Comparison of ENCODE assay signal across 8 cellular contexts in genomic region chr3:113606539-113607218, GRCh38.
DNase-seq lines count a peak whose midpoint lies in the region; ATAC-seq, FAIRE-seq and TF ChIP-seq lines count a peak whose summit lies in the region.

No MANE protein-coding gene starts in this region.

- no peak for TF ChIP-seq RAD21 in IMR-90 (IDR thresholded peaks at IDR 0.05; ENCODE audit: low read length)

- in situ Hi-C loops in IMR-90 (cut with MboI; ENCODE audit: low sequenced_read_pairs), result no loop called here

- no peaks in the 10 kb centered on the region for H3K36me3 ChIP-seq in IMR-90 (ENCODE audit: control insufficient read depth, insufficient read depth, low read length)

- TF ChIP-seq POLR2A in IMR-90 (IDR thresholded peaks at IDR 0.05; ENCODE audit: low read depth, low read length), result no peak

- peaks cover 3% of the 10 kb centered on the region; the same call in 1 of the 2 replicates for H3K4me1 ChIP-seq in IMR-90 (ENCODE audit: control insufficient read depth, insufficient read depth, low read length)
- H3K4me1 ChIP-seq in right cardiac atrium (ENCODE audit: control insufficient read depth, insufficient read depth, low read length), result no peaks in the 10 kb centered on the region

- no peak overlapping the region for H2BK15ac ChIP-seq in IMR-90 (ENCODE audit: low read depth, low read length)

- H4K8ac ChIP-seq in IMR-90 (ENCODE audit: low read depth in 2 of 2, low read length in 2 of 2), result no peak overlapping the region

- no peaks in the 10 kb centered on the region for H3K27me3 Mint-ChIP-seq in stimulated activated naive B cell treated with anti-CD40 and anti-IgM and Interleukin-4, amounts not matched to agents 10 μg/mL and 1 μg/mL and 100 μg/mL, for 72 hours

- H4K20me1 ChIP-seq in IMR-90 (ENCODE audit: insufficient read depth, low read length), result no peaks in the 10 kb centered on the region

- no peak overlapping the region for H3K4me3 ChIP-seq in IMR-90 (ENCODE audit: insufficient read depth, low read depth, low read length)
- H3K4me3 ChIP-seq in right cardiac atrium (ENCODE audit: low read length), result no peak overlapping the region

- H3K9me1 ChIP-seq in IMR-90 (ENCODE audit: insufficient read depth, low read length), result 0 out of 2 replicates have a peak, but pooled peaks cover 2% of the 10 kb centered on the region

- H3K4me3 Mint-ChIP-seq in stimulated activated naive B cell treated with anti-CD40 and anti-IgM and Interleukin-4, amounts not matched to agents 10 μg/mL and 1 μg/mL and 100 μg/mL, for 72 hours, result peak overlapping the region; percentile 56 to 61

- POLR2A ChIA-PET in GM10248 (lab: Yijun Ruan, JAX) (no interaction called here), IMR-90 (lab: Charles Lee; ENCODE audit: unreplicated experiment) (no interaction called here)

- dilution Hi-C loops in IMR-90 (cut with HindIII; ENCODE audit: low sequenced_read_pairs, unreplicated experiment), result no loop called here

- no peak for FAIRE-seq in RCC 7860 (lab: Jason Lieb, UNC)

- peak; percentile 99 for ATAC-seq in GM21529 (IDR thresholded peaks at IDR 0.05; ENCODE audit: unreplicated experiment)
- 0 out of 2 replicates have a peak, but pooled peaks have one; percentile 27 for ATAC-seq in IMR-90 (ENCODE audit: low read depth)
- peak; percentile 95 for ATAC-seq in stimulated activated naive B cell treated with anti-CD40 and anti-IgM and Interleukin-4, amounts not matched to agents 10 μg/mL and 1 μg/mL and 100 μg/mL, for 72 hours (replicated peaks)
- no peak for ATAC-seq in right cardiac atrium

- H3K36me3 Mint-ChIP-seq in stimulated activated naive B cell treated with anti-CD40 and anti-IgM and Interleukin-4, amounts not matched to agents 10 μg/mL and 1 μg/mL and 100 μg/mL, for 72 hours, result peaks cover 45 to 54% of the 10 kb centered on the region in 2 donors

- WGBS in IMR-90 (ENCODE audit: extremely low coverage in 2 of 2, insufficient read length in 1 of 2), 2 experiments, result no CpG with 5 or more reads among the region's 8 CpGs
- WGBS in right cardiac atrium, result 54% methylated on average over 8 of the region's 8 CpGs

- H3K9ac ChIP-seq in IMR-90 (ENCODE audit: low read depth, low read length), result no peak overlapping the region

- no peak for TF ChIP-seq CTCF in GM10248 (IDR thresholded peaks at IDR 0.05; ENCODE audit: control extremely low read depth, extremely low read depth, low read depth, missing control alignments)
- no peak for TF ChIP-seq CTCF in IMR-90 (conservative IDR thresholded peaks at IDR 0.05; ENCODE audit: low read depth, low read length)

- DNase-seq in GM10248 (ENCODE audit: extremely low spot score) (peak; percentile 78), IMR-90 (no peak), RCC 7860 (ENCODE audit: low spot score) (no peak), right cardiac atrium (no peak), EL (no peak)
- peak; percentile 8 for DNase-seq in activated gamma-delta T cell treated with anti-CD3 and anti-CD28 coated beads, Interleukin-2, amount 50 U/mL, for 16 hours (ENCODE audit: low read depth)
- peak; percentile 79 for DNase-seq in stimulated activated naive B cell treated with anti-CD40 and anti-IgM and Interleukin-4, amounts not matched to agents 10 μg/mL and 1 μg/mL and 100 μg/mL, for 72 hours

- H3K27me3 ChIP-seq in IMR-90 (ENCODE audit: control insufficient read depth, insufficient read depth, low read length) (peaks cover 18% of the 10 kb centered on the region), right cardiac atrium (ENCODE audit: control insufficient read depth, insufficient read depth) (no peaks in the 10 kb centered on the region)

- H2AK5ac ChIP-seq in IMR-90 (ENCODE audit: low read depth, low read length), result no peak overlapping the region

- H2BK120ac ChIP-seq in IMR-90 (ENCODE audit: low read depth, low read length), result no peak overlapping the region

- no peak overlapping the region for H2AK9ac ChIP-seq in IMR-90 (replicated peaks; ENCODE audit: low read depth, low read length, poor library complexity)

- BruUV-seq in IMR-90 (replicated peaks; lab: Mats Ljungman, UMichigan), result no TSS peak

- H3K27ac Mint-ChIP-seq in stimulated activated naive B cell treated with anti-CD40 and anti-IgM and Interleukin-4, amounts not matched to agents 10 μg/mL and 1 μg/mL and 100 μg/mL, for 72 hours, result peak overlapping the region; percentile 97

- peaks cover 23 to 33% of the 10 kb centered on the region in 2 donors for H3K4me1 Mint-ChIP-seq in stimulated activated naive B cell treated with anti-CD40 and anti-IgM and Interleukin-4, amounts not matched to agents 10 μg/mL and 1 μg/mL and 100 μg/mL, for 72 hours

- no peaks in the 10 kb centered on the region for H3K79me1 ChIP-seq in IMR-90 (ENCODE audit: low read depth in 1 of 2, low read length in 2 of 2)

- H3K23ac ChIP-seq in IMR-90 (ENCODE audit: low read depth, low read length), result no peak overlapping the region

- H3K27ac ChIP-seq in IMR-90 (ENCODE audit: insufficient read depth, low read length) (no peak overlapping the region), right cardiac atrium (ENCODE audit: low read length) (no peak overlapping the region)

- no peak overlapping the region for H3K4ac ChIP-seq in IMR-90 (ENCODE audit: low read depth, low read length)

- H3K9me3 ChIP-seq in IMR-90 (ENCODE audit: control insufficient read depth, insufficient read depth, low read length) (no peaks in the 10 kb centered on the region), right cardiac atrium (ENCODE audit: control insufficient read depth, low read length) (no peaks in the 10 kb centered on the region)

- no peak overlapping the region for H2BK5ac ChIP-seq in IMR-90 (ENCODE audit: low read depth, low read length, poor library complexity, severe bottlenecking)

- H3K4me2 ChIP-seq in IMR-90 (ENCODE audit: low read depth, low read length), result peak overlapping the region; percentile 36; the same call in 1 of the 2 replicates

- no peaks in the 10 kb centered on the region for H3K9me3 Mint-ChIP-seq in stimulated activated naive B cell treated with anti-CD40 and anti-IgM and Interleukin-4, amounts not matched to agents 10 μg/mL and 1 μg/mL and 100 μg/mL, for 72 hours

- H4K91ac ChIP-seq in IMR-90 (ENCODE audit: insufficient read depth, low read depth, low read length), result no peak overlapping the region

- intact Hi-C loops in IMR-90 (cut with micrococcal nuclease), result no loop called here
- intact Hi-C loops in right cardiac atrium (cut with DNase I), result no loop called here

- no peak overlapping the region for H2BK20ac ChIP-seq in IMR-90 (ENCODE audit: low read depth, low read length)

- no peak overlapping the region for H3K14ac ChIP-seq in IMR-90 (replicated peaks; ENCODE audit: low read depth, low read length)

- no peak overlapping the region for H3K56ac ChIP-seq in IMR-90 (ENCODE audit: extremely low read depth, insufficient read depth, low read length)

- no peak overlapping the region for H2AFZ ChIP-seq in IMR-90 (replicated peaks; ENCODE audit: low read length, poor library complexity)

- no peak overlapping the region for H3K18ac ChIP-seq in IMR-90 (ENCODE audit: low read depth, low read length)

- CTCF ChIA-PET in GM10248 (lab: Yijun Ruan, JAX), result interaction anchor here (0.8 to 5.2 kb wide), 4 partner anchors 10 to 113 kb away, joined by 3 to 24 read pairs (median 8); no protein-coding TSS in a partner anchor
- CTCF ChIA-PET in IMR-90 (lab: Yijun Ruan, JAX), result no interaction called here

- H4K5ac ChIP-seq in IMR-90 (ENCODE audit: low read depth, low read length), result no peak overlapping the region

TF ChIP-seq in IMR-90, 13 proteins besides CTCF, POLR2A, EP300 and RAD21:
- TF ChIP-seq USF2 (IDR thresholded peaks at IDR 0.05; ENCODE audit: low read depth, low read length) (no peak), CEBPB (IDR thresholded peaks at IDR 0.05; ENCODE audit: low read depth, low read length) (no peak), SMC3 (IDR thresholded peaks at IDR 0.05; ENCODE audit: low read depth, low read length) (no peak), RFX5 (IDR thresholded peaks at IDR 0.05; ENCODE audit: low read depth, low read length) (no peak), NFE2L2 (IDR thresholded peaks at IDR 0.05; ENCODE audit: low read depth, low read length) (no peak), FOS (IDR thresholded peaks at IDR 0.05; ENCODE audit: low read depth, low read length) (no peak), MAZ (IDR thresholded peaks at IDR 0.05; ENCODE audit: borderline replicate concordance, low read depth, low read length) (no peak), ELK1 (IDR thresholded peaks at IDR 0.05; ENCODE audit: borderline replicate concordance, low read depth, low read length) (no peak), CHD1 (IDR thresholded peaks at IDR 0.05; ENCODE audit: low read depth, low read length) (no peak), RCOR1 (IDR thresholded peaks at IDR 0.05; ENCODE audit: insufficient replicate concordance, low read length) (no peak), MAFK (IDR thresholded peaks at IDR 0.05; ENCODE audit: low read depth, low read length) (no peak), BHLHE40 (IDR thresholded peaks at IDR 0.05; ENCODE audit: low read depth, low read length) (no peak), MXI1 (IDR thresholded peaks at IDR 0.05; ENCODE audit: borderline replicate concordance, low read depth, low read length) (no peak)

Comparison
In these comparisons a context has a peak if more than half of its experiments do, and no peak if none do; other contexts are left out.
1. DNase-seq: peak in GM10248 (single experiment), activated gamma-delta T cell treated with anti-CD3 and anti-CD28 coated beads, Interleukin-2, amount 50 U/mL, for 16 hours (single experiment) and stimulated activated naive B cell treated with anti-CD40 and anti-IgM and Interleukin-4, amounts not matched to agents 10 μg/mL and 1 μg/mL and 100 μg/mL, for 72 hours (single experiment); none in IMR-90 (single experiment), RCC 7860 (single experiment), right cardiac atrium (0 of 3) and EL (single experiment).
2. ATAC-seq: peak in GM21529 (single experiment), IMR-90 (single experiment) and stimulated activated naive B cell treated with anti-CD40 and anti-IgM and Interleukin-4, amounts not matched to agents 10 μg/mL and 1 μg/mL and 100 μg/mL, for 72 hours (2 of 2); none in right cardiac atrium (0 of 2).